8 cellular contexts compared by ENCODE assay signal in the genomic region with DNA sequence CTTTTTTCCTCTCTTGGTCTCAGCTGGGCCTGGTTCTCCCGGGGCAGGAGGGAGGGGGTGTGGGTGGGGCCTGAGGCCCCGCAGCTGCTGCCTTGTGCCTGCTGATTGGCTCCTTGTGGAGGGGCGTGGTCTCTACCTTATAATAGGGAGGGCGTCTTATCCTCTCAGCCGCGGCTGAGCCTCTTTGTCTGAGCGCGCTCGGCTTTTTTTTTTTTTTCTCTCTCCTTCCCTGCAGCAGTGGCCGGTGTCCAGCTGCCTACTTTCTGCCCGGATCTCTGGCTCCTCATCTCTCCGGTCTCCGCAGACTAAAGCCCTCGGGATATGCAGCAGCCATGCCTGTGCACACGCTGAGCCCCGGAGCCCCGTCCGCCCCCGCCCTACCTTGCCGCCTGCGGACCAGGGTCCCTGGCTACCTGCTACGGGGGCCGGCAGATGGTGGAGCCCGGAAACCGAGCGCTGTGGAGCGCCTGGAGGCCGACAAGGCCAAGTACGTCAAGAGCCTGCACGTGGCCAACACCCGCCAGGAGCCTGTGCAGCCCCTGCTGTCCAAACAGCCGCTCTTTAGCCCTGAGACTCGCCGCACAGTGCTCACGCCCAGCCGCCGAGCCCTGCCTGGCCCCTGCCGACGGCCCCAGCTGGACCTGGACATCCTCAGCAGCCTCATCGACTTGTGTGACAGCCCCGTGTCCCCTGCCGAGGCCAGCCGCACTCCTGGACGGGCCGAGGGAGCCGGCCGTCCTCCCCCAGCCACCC. TPM values are rescaled to one million over a fixed set of nuclear protein-coding genes. Genes with fewer than 3 reads are reported as not detected.
DNase-seq lines count a peak whose midpoint lies in the region; TF ChIP-seq lines count a peak whose summit lies in the region.

No MANE protein-coding gene starts in this region.

- H3K27ac ChIP-seq in right atrium auricular region (no peak overlapping the region), urinary bladder (ENCODE audit: low read depth) (no peak overlapping the region)

- H3K9me3 ChIP-seq in right atrium auricular region: no peaks in the 10 kb centered on the region

- H3K36me3 Mint-ChIP-seq in T-helper 1 cell treated with Interleukin-12 subunit alpha and Interleukin-12 subunit beta and Interleukin-4 antibody, amounts not matched to agents 30 μg/mL and 1 μg/mL, for 36 hours (ENCODE audit: low read depth): peaks cover 15% of the 10 kb centered on the region

- WGBS in urinary bladder: 15% methylated on average over 47 of the region's 47 CpGs

- no peaks in the 10 kb centered on the region for H3K27me3 Mint-ChIP-seq in T-helper 1 cell treated with Interleukin-12 subunit alpha and Interleukin-12 subunit beta and Interleukin-4 antibody, amounts not matched to agents 30 μg/mL and 1 μg/mL, for 36 hours (ENCODE audit: low read depth)

- peaks cover 39% of the 10 kb centered on the region for H3K4me1 Mint-ChIP-seq in T-helper 1 cell treated with Interleukin-12 subunit alpha and Interleukin-12 subunit beta and Interleukin-4 antibody, amounts not matched to agents 30 μg/mL and 1 μg/mL, for 36 hours (ENCODE audit: low read depth)

- DNase-seq in GM04503 (ENCODE audit: low read depth) (peak; percentile 52), HFF-Myc (ENCODE audit: extremely low read depth, low read depth) (peak; percentile 58), NCI-H1105 (lab: John Stamatoyannopoulos, UW) (peak; percentile 94), amniotic stem cell (lab: John Stamatoyannopoulos, UW) (peak; percentile 75), right atrium auricular region (ENCODE audit: low spot score) (peak; percentile 89), pulmonary artery endothelial cell (ENCODE audit: low read depth, low spot score) (peak; percentile 71)

- H3K27me3 ChIP-seq in right atrium auricular region: no peaks in the 10 kb centered on the region

- peak overlapping the region; percentile 88 for H3K4me3 Mint-ChIP-seq in T-helper 1 cell treated with Interleukin-12 subunit alpha and Interleukin-12 subunit beta and Interleukin-4 antibody, amounts not matched to agents 30 μg/mL and 1 μg/mL, for 36 hours

- H3K9me3 Mint-ChIP-seq in T-helper 1 cell treated with Interleukin-12 subunit alpha and Interleukin-12 subunit beta and Interleukin-4 antibody, amounts not matched to agents 30 μg/mL and 1 μg/mL, for 36 hours: no peaks in the 10 kb centered on the region

- TF ChIP-seq CTCF in HFF-Myc (IDR thresholded peaks at IDR 0.05; ENCODE audit: low read depth, low read length, missing control alignments) (no peak), right atrium auricular region (IDR thresholded peaks at IDR 0.05) (no peak)

- H3K36me3 ChIP-seq in right atrium auricular region (no peaks in the 10 kb centered on the region), urinary bladder (ENCODE audit: insufficient read depth) (no peaks in the 10 kb centered on the region)

- H3K4me3 ChIP-seq in HFF-Myc (replicated peaks; ENCODE audit: low read depth, low read length) (peak overlapping the region; percentile 40), right atrium auricular region (peak overlapping the region; percentile 22 to 52), urinary bladder (ENCODE audit: low read depth, low read length) (peak overlapping the region; percentile 21)

- H3K27ac Mint-ChIP-seq in T-helper 1 cell treated with Interleukin-12 subunit alpha and Interleukin-12 subunit beta and Interleukin-4 antibody, amounts not matched to agents 30 μg/mL and 1 μg/mL, for 36 hours: peak overlapping the region; percentile 55

- peaks cover 0 to 38% of the 10 kb centered on the region in 2 donors for H3K4me1 ChIP-seq in right atrium auricular region
- H3K4me1 ChIP-seq in urinary bladder (ENCODE audit: insufficient read depth): no peaks in the 10 kb centered on the region

RNA-seq across cellular contexts. Expression of a gene that starts 11.1 kb away (rescaled TPM):
- total RNA-seq in right atrium auricular region (1 to 10 TPM; 5.7 to 5.8 TPM), pulmonary artery endothelial cell (2.8 and 3.3 TPM in 2 replicates), urinary bladder (3.3 TPM)
- 6.9 TPM for polyA plus RNA-seq in urinary bladder
